Comparison of ENCODE assay signal across 16 cellular contexts in the genomic region with DNA sequence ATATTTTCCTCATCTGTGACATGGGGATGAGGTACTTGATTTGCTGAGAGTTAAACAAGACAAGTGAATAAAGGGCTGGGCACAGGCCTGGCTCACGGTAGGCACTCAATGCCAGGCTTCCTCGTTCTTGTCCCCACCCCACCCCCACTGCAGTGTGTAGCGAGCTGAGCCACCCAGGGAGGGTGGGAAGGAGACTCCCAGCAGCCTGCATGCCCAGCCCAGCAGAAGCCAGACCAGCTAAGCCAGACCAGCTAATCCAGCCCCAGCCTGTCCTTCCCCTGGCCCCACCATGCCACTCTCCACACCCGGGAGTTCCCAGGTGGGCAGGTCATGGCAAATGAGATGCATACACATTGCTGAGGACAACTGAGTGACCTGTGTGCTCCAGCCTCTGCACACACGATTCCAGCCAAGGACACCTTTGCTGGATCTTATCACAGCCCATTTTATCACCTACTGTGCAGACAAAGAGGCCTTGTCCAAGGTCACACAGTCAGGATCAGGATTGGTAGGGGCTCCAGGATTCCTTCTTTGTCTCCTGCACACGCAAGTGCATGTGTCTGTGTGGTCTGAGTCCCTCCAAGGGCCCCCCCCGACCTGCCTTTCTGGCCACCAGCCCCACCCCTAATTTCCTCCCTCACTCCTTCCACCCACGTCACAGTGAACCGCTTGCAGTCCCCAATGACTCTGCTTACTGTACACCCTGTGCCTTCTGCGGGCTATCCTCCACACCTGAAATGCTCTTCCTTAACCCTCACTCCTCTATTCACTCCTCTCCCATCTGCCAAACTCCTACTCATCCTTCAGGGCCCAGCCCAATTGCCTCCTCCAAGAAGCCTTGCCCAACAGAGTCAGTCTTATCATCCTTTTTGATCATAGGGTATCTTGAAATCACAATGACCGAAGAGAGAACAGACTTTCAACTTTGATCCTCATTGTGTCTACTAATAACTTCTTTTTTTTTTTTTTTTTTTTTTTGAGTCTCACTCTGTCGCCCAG. TPM values are rescaled to one million over a fixed set of nuclear protein-coding genes. Genes with fewer than 3 reads are reported as not detected.
DNase-seq lines count a peak whose midpoint lies in the region; ATAC-seq, FAIRE-seq and TF ChIP-seq lines count a peak whose summit lies in the region.
"Had no signal": no experiment of that assay in that cellular context is flagged by ENCODE, and none has a peak within 500 bp of the region (broad histone marks: within the 10 kb centered on the region; RNA-seq: fewer than 3 reads in every experiment).

No MANE protein-coding gene starts in this region.

- no peak for TF ChIP-seq CTCF in ascending aorta (IDR thresholded peaks at IDR 0.05)
- no peak for TF ChIP-seq CTCF in kidney (IDR thresholded peaks at IDR 0.05; ENCODE audit: borderline replicate concordance, extremely low read depth, insufficient read depth)
- TF ChIP-seq CTCF in prostate gland (IDR thresholded peaks at IDR 0.05), result no peak

- H4K20me1 ChIP-seq in BLaER1 treated with 17β-estradiol and CSF1 and Interleukin-3, amounts not matched to agents 10 nM and 100 nM, result no peaks in the 10 kb centered on the region

- H3K4me2 ChIP-seq in BLaER1 treated with 17β-estradiol and CSF1 and Interleukin-3, amounts not matched to agents 10 nM and 100 nM, result peak overlapping the region; percentile 31 to 62 (median 47); a peak in 19 of 22 replicates

- no peak overlapping the region for H3K9ac ChIP-seq in BLaER1 treated with 17β-estradiol and CSF1 and Interleukin-3, amounts not matched to agents 10 nM and 100 nM
- H3K9ac ChIP-seq in kidney (ENCODE audit: low read length in 2 of 2), result no peak overlapping the region

- no peaks in the 10 kb centered on the region for H3K27me3 ChIP-seq in BLaER1 treated with 17β-estradiol and CSF1 and Interleukin-3, amounts not matched to agents 10 nM and 100 nM
- H3K27me3 ChIP-seq in ascending aorta, result no peaks in the 10 kb centered on the region
- no peaks in the 10 kb centered on the region for H3K27me3 ChIP-seq in prostate gland (replicated peaks; ENCODE audit: insufficient read depth)

- WGBS in prostate gland, result 59% methylated on average over 12 of the region's 12 CpGs

- peaks cover 0 to 25% (median 21%) of the 10 kb centered on the region in 11 experiments; a peak in 17 of 22 replicates for H3K9me3 ChIP-seq in BLaER1 treated with 17β-estradiol and CSF1 and Interleukin-3, amounts not matched to agents 10 nM and 100 nM (replicated peaks in 1 of 11)
- H3K9me3 ChIP-seq in ascending aorta, result no peaks in the 10 kb centered on the region
- no peaks in the 10 kb centered on the region for H3K9me3 ChIP-seq in kidney (ENCODE audit: control insufficient read depth in 1 of 2, low read length in 2 of 2)
- H3K9me3 ChIP-seq in prostate gland, result no peaks in the 10 kb centered on the region

- no peak overlapping the region for H3K27ac ChIP-seq in BLaER1 treated with 17β-estradiol and CSF1 and Interleukin-3, amounts not matched to agents 10 nM and 100 nM
- H3K27ac ChIP-seq in ascending aorta (peak overlapping the region; percentile 36 to 94), kidney (ENCODE audit: low read depth in 2 of 2, low read length in 2 of 2) (peak overlapping the region in 1 of 2 donors; percentile 25), prostate gland (no peak overlapping the region)

- no peak for FAIRE-seq in kidney (lab: Jason Lieb, UNC)

- peaks cover 26 to 48% (median 43%) of the 10 kb centered on the region in 10 experiments for H3K4me1 ChIP-seq in BLaER1 treated with 17β-estradiol and CSF1 and Interleukin-3, amounts not matched to agents 10 nM and 100 nM
- H3K4me1 ChIP-seq in ascending aorta (peaks cover 23 to 59% of the 10 kb centered on the region in 2 donors), kidney (ENCODE audit: control insufficient read depth in 1 of 2, insufficient read depth in 1 of 2, low read depth in 1 of 2, low read length in 2 of 2) (peaks cover 11 to 14% of the 10 kb centered on the region in 2 donors), prostate gland (replicated peaks) (no peaks in the 10 kb centered on the region)

- no peak overlapping the region for H3K4me3 ChIP-seq in BLaER1 treated with 17β-estradiol and CSF1 and Interleukin-3, amounts not matched to agents 10 nM and 100 nM
- H3K4me3 ChIP-seq in ascending aorta (no peak overlapping the region), kidney (ENCODE audit: low read length in 2 of 2) (no peak overlapping the region), prostate gland (no peak overlapping the region)

- no peak for TF ChIP-seq POLR2A in prostate gland (IDR thresholded peaks at IDR 0.05)

- H3K36me3 ChIP-seq in BLaER1 treated with 17β-estradiol and CSF1 and Interleukin-3, amounts not matched to agents 10 nM and 100 nM, result no peaks in the 10 kb centered on the region
- H3K36me3 ChIP-seq in ascending aorta (no peaks in the 10 kb centered on the region), kidney (ENCODE audit: control insufficient read depth in 1 of 2, insufficient read depth in 2 of 2, low read length in 2 of 2) (no peaks in the 10 kb centered on the region), prostate gland (no peaks in the 10 kb centered on the region)

- intact Hi-C loops in ascending aorta (cut with DNase I) (no loop called here), kidney (cut with DNase I) (no loop called here), prostate gland (cut with DNase I) (no loop called here)

- DNase-seq in ascending aorta (ENCODE audit: low spot score in 2 of 2) (no peak), kidney (peak; percentile 91), prostate gland (ENCODE audit: low spot score) (peak; percentile 74), anterior cingulate cortex (lab: John Stamatoyannopoulos, UW) (no peak), nucleus accumbens (lab: John Stamatoyannopoulos, UW) (no peak)
- DNase-seq: activated CD4-positive, alpha-beta T cell treated with anti-CD3 and anti-CD28 coated beads, Interleukin-2, amount 50 U/mL, for 4 hours; DMS 273 treated with DMSO at 0.1 percent for 48 hours; foreskin fibroblast; NCI-H187 treated with DMSO at 0.1 percent for 48 hours; NCI-H69; stimulated activated naive CD8-positive, alpha-beta T cell treated with anti-CD3 and anti-CD28 coated beads, Interleukin-15, Interleukin-2, amounts not matched to agents 100 U/mL and 50 U/mL, for 24 hours; T-helper 9 cell had no signal

- ATAC-seq in GM21515 (IDR thresholded peaks at IDR 0.05; ENCODE audit: unreplicated experiment) (no peak), GM21526 (IDR thresholded peaks at IDR 0.05; ENCODE audit: low FRiP score, unreplicated experiment) (no peak)
- ATAC-seq: sciatic nerve; stimulated activated naive CD8-positive, alpha-beta T cell treated with anti-CD3 and anti-CD28 coated beads, Interleukin-15, Interleukin-2, amounts not matched to agents 100 U/mL and 50 U/mL, for 24 hours had no signal

RNA-seq across cellular contexts. Expression of gene DUSP1, which starts 26.6 kb away (rescaled TPM):
- total RNA-seq in ascending aorta (3,919 TPM), kidney (172 TPM), prostate gland (100 to 1,000 TPM; 559 to 659 TPM)
- 298 TPM for polyA plus RNA-seq in kidney (ENCODE audit: insufficient read depth, low read depth, low replicate concordance)

Comparison
In these comparisons a context has a peak if more than half of its experiments do, and no peak if none do; other contexts are left out.
1. H3K27ac ChIP-seq: peak in ascending aorta (2 of 2); none in BLaER1 treated with 17β-estradiol and CSF1 and Interleukin-3, amounts not matched to agents 10 nM and 100 nM (0 of 11) and prostate gland (0 of 2).
2. DNase-seq: peak in kidney (single experiment) and prostate gland (single experiment); none in ascending aorta (0 of 2), anterior cingulate cortex (0 of 58) and nucleus accumbens (0 of 56).